1 cellular context compared by ENCODE assay signal in genomic region chr16:85152414-85153030, GRCh38.
TF ChIP-seq lines count a peak whose summit lies in the region.

No MANE protein-coding gene starts in this region.

TF ChIP-seq in IMR-90, 13 proteins besides CTCF, POLR2A, EP300 and RAD21 (continued from another document):
- TF ChIP-seq USF2 (IDR thresholded peaks at IDR 0.05; ENCODE audit: low read depth, low read length) (no peak), SMC3 (IDR thresholded peaks at IDR 0.05; ENCODE audit: low read depth, low read length) (no peak), FOS (IDR thresholded peaks at IDR 0.05; ENCODE audit: low read depth, low read length) (no peak), MAFK (IDR thresholded peaks at IDR 0.05; ENCODE audit: low read depth, low read length) (no peak), RCOR1 (IDR thresholded peaks at IDR 0.05; ENCODE audit: insufficient replicate concordance, low read length) (no peak), RFX5 (IDR thresholded peaks at IDR 0.05; ENCODE audit: low read depth, low read length) (no peak), CEBPB (IDR thresholded peaks at IDR 0.05; ENCODE audit: low read depth, low read length) (no peak), CHD1 (IDR thresholded peaks at IDR 0.05; ENCODE audit: low read depth, low read length) (no peak), NFE2L2 (IDR thresholded peaks at IDR 0.05; ENCODE audit: low read depth, low read length) (no peak)
- TF ChIP-seq, protein P1, sequence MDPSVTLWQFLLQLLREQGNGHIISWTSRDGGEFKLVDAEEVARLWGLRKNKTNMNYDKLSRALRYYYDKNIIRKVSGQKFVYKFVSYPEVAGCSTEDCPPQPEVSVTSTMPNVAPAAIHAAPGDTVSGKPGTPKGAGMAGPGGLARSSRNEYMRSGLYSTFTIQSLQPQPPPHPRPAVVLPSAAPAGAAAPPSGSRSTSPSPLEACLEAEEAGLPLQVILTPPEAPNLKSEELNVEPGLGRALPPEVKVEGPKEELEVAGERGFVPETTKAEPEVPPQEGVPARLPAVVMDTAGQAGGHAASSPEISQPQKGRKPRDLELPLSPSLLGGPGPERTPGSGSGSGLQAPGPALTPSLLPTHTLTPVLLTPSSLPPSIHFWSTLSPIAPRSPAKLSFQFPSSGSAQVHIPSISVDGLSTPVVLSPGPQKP (IDR thresholded peaks at IDR 0.05; ENCODE audit: borderline replicate concordance, low read depth, low read length), result no peak
